Comparison of ENCODE assay signal across 8 cellular contexts in the genomic region with DNA sequence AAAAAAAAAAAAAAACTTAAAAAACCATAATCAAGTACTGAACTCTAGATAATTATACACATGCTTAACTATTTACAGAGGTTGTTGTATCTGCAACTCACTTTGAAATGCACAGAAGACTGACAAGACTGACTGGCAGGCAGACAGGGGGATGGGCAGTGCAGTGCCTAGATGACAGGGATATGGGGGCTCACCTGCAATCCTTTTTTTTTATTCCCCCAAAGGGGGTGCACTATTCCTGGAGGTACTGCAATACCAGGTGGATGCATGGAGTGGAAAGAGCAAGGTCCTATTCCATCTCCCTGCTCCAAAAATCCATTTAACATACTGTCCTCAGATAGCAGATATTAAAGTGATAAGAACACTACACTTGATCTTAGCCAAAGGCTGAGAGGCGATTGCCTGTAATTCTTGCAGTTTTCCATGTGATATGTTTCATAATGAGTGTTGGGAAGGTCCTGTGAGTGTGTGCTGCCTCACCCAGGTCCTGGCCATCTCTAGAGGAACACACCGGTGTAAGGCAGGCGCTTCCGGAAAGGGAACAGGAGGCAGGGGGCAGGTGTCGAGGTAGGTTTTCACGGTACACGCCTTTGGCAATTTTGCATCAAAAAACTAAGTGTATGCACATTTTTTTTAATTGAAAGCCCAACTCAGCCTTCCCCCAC. TPM values are rescaled to one million over a fixed set of nuclear protein-coding genes. Genes with fewer than 3 reads are reported as not detected.
DNase-seq lines count a peak whose midpoint lies in the region; ATAC-seq and TF ChIP-seq lines count a peak whose summit lies in the region.

No MANE protein-coding gene starts in this region.

- H2BK5ac ChIP-seq in H9 (ENCODE audit: insufficient read length, low read length), result no peak overlapping the region

- H3K27ac ChIP-seq in H9 (ENCODE audit: insufficient read length, low read depth, low read length) (no peak overlapping the region), left ventricle myocardium inferior (replicated peaks) (peak overlapping the region; percentile 69)

- peaks cover 11 to 15% of the 10 kb centered on the region in 2 experiments for H3K4me1 Mint-ChIP-seq in H9
- H3K4me1 Mint-ChIP-seq in T-helper 17 cell, result peaks cover 9% of the 10 kb centered on the region

- peak overlapping the region; percentile 53 for H3K4me2 ChIP-seq in H9 (ENCODE audit: insufficient read depth, insufficient read length, low read length)

- H3K23me2 ChIP-seq in H9 (ENCODE audit: insufficient read length, low read depth, low read length, poor library complexity, severe bottlenecking), result peaks cover 12% of the 10 kb centered on the region

- H3K27ac Mint-ChIP-seq in H9 (peak overlapping the region; percentile 75 to 87 (median 79); a peak in 5 of 7 replicates), T-helper 17 cell (no peak overlapping the region)

- H4K20me1 ChIP-seq in H9 (ENCODE audit: control insufficient read depth, insufficient read depth, insufficient read length), result no peaks in the 10 kb centered on the region

- no peaks in the 10 kb centered on the region for H3K79me1 ChIP-seq in H9 (ENCODE audit: insufficient read depth, low read depth, low read length, poor library complexity, severe bottlenecking)

- H3K4me3 ChIP-seq in left ventricle myocardium inferior (peak overlapping the region; percentile 73), skeletal muscle cell (ENCODE audit: low read depth, low read length) (peak overlapping the region; percentile 31)

- H3K36me3 Mint-ChIP-seq in H9 (ENCODE audit: insufficient read depth in 1 of 3, low read depth in 3 of 3) (peaks cover 13 to 40% (median 26%) of the 10 kb centered on the region in 3 experiments; a peak in 6 of 7 replicates), T-helper 17 cell (ENCODE audit: low read depth) (no peaks in the 10 kb centered on the region)

- ATAC-seq in T-helper 17 cell, result no peak
- no peak for ATAC-seq in GM21526 (IDR thresholded peaks at IDR 0.05; ENCODE audit: low FRiP score, unreplicated experiment)

- no peak overlapping the region for H3K23ac ChIP-seq in H9 (ENCODE audit: insufficient read length, low read depth, low read length)

- DNase-seq in H9 (no peak), T-helper 17 cell (no peak), left ventricle myocardium inferior (no peak), skeletal muscle cell (ENCODE audit: low read depth) (no peak), HCEC 1CT (no peak), HK-2 (ENCODE audit: unreplicated experiment) (no peak)
- no peak for DNase-seq in stimulated activated CD4-positive, alpha-beta T cell treated with anti-CD3 and anti-CD28 coated beads, Interleukin-4, amount 100 ng/mL, for 24 hours

- H3K9me3 Mint-ChIP-seq in H9, result no peaks in the 10 kb centered on the region

- H3K18ac ChIP-seq in H9 (ENCODE audit: insufficient read length, low read depth, low read length), result no peak overlapping the region

- H4K91ac ChIP-seq in H9 (ENCODE audit: insufficient read length, low read depth, low read length), result no peak overlapping the region

- no peak overlapping the region for H4K5ac ChIP-seq in H9 (ENCODE audit: insufficient read length, low read depth, low read length)

- H3K27me3 ChIP-seq in H9 (ENCODE audit: insufficient read depth, low read length) (no peaks in the 10 kb centered on the region), left ventricle myocardium inferior (ENCODE audit: low read depth) (no peaks in the 10 kb centered on the region)

- H3K4me3 Mint-ChIP-seq in H9, result peak overlapping the region; percentile 72 to 82
- peak overlapping the region; percentile 50 for H3K4me3 Mint-ChIP-seq in T-helper 17 cell

- H3K27me3 Mint-ChIP-seq in H9 (ENCODE audit: low read depth) (peaks cover 14% of the 10 kb centered on the region), T-helper 17 cell (no peaks in the 10 kb centered on the region)

- intact Hi-C loops in left ventricle myocardium inferior (cut with micrococcal nuclease), result no loop called here

- no peak overlapping the region for H3K9ac ChIP-seq in H9 (ENCODE audit: extremely low read depth, insufficient read length, low read length)

- no CpG with 5 or more reads among the region's 7 CpGs for WGBS in H9 (ENCODE audit: extremely low coverage, insufficient read length, low lambda C conversion rate)

- no peak overlapping the region for H3K4ac ChIP-seq in H9 (ENCODE audit: low read depth, low read length)

- no peaks in the 10 kb centered on the region for H3K79me2 ChIP-seq in H9 (ENCODE audit: insufficient read depth, low read length)

- no peak overlapping the region for H3T11ph ChIP-seq in H9 (ENCODE audit: low read length)

- TF ChIP-seq CTCF in H9 (conservative IDR thresholded peaks at IDR 0.05), result no peak
- no peak for TF ChIP-seq CTCF in left ventricle myocardium inferior (IDR thresholded peaks at IDR 0.05; ENCODE audit: borderline replicate concordance)

- H2BK20ac ChIP-seq in H9 (ENCODE audit: low read depth, low read length, poor library complexity, severe bottlenecking), result no peak overlapping the region

- peaks cover 29% of the 10 kb centered on the region for H3K36me3 ChIP-seq in left ventricle myocardium inferior

- no peak overlapping the region for H2AK5ac ChIP-seq in H9 (ENCODE audit: insufficient read length, low read length)

- H2BK15ac ChIP-seq in H9 (ENCODE audit: low read depth, low read length), result no peak overlapping the region

- no peak overlapping the region for H2AFZ ChIP-seq in H9 (ENCODE audit: low read length)

- peaks cover 6% of the 10 kb centered on the region; the same call in 1 of the 2 replicates for H3K4me1 ChIP-seq in H9 (ENCODE audit: insufficient read depth, low read length)
- H3K4me1 ChIP-seq in left ventricle myocardium inferior, result peaks cover 67% of the 10 kb centered on the region

- H2BK12ac ChIP-seq in H9 (ENCODE audit: insufficient read length, low read depth, low read length), result no peak overlapping the region

- H3K14ac ChIP-seq in H9 (ENCODE audit: insufficient read depth, low read length), result no peak overlapping the region

- no peak overlapping the region for H2BK120ac ChIP-seq in H9 (ENCODE audit: low read depth, low read length, poor library complexity, severe bottlenecking)

- H3K9me3 ChIP-seq in H9 (ENCODE audit: control insufficient read depth, low read depth, low read length) (no peaks in the 10 kb centered on the region), T-helper 17 cell (ENCODE audit: control insufficient read depth, low read length, poor library complexity, severe bottlenecking) (no peaks in the 10 kb centered on the region), left ventricle myocardium inferior (replicated peaks) (no peaks in the 10 kb centered on the region)

- H4K8ac ChIP-seq in H9 (replicated peaks; ENCODE audit: insufficient read length, low read depth, low read length), result no peak overlapping the region

- H3K56ac ChIP-seq in H9 (ENCODE audit: insufficient read length, low read depth, low read length), result no peak overlapping the region

RNA-seq across cellular contexts. Expression of gene SEC61A1, which starts 22.7 kb away (rescaled TPM):
- total RNA-seq in H9 (2021), result 138 and 146 TPM in 2 replicates
- total RNA-seq in T-helper 17 cell, result 100 to 1,000 TPM; 162 to 181 TPM
- total RNA-seq in left ventricle myocardium inferior, result 65.8 TPM

RNA-seq across cellular contexts. Expression of gene RUVBL1, which starts 48.6 kb away (rescaled TPM):
- total RNA-seq in H9 (2021), result 99.6 and 99.7 TPM in 2 replicates
- total RNA-seq in T-helper 17 cell, result 10 to 100 TPM; 18.5 to 21.3 TPM
- total RNA-seq in left ventricle myocardium inferior, result 25.3 TPM
